ENCODE assay signal across 27 cellular contexts in genomic region chr17:60862482-60862881, GRCh38.
"Had no signal": no experiment of that assay in that cellular context is flagged by ENCODE, and none has a peak within 500 bp of the region (broad histone marks: within the 10 kb centered on the region; RNA-seq: fewer than 3 reads in every experiment).

No MANE protein-coding gene starts in this region.

- H3K4me3 ChIP-seq: left lung, lower lobe of right lung, pancreas, prostate gland, skin epidermis, suprapubic skin, thoracic aorta, tibial artery, upper lobe of right lung had no signal

- DNase-seq: hypothalamus; immature natural killer cell; kidney; left colon; lower lobe of right lung; mammary epithelial cell; mesenchymal stem cell; naive thymus-derived CD8-positive, alpha-beta T cell; nucleus accumbens; pancreas; posterior cingulate gyrus; retina; right cardiac atrium; stimulated activated CD4-positive, alpha-beta T cell treated with anti-CD3 and anti-CD28 coated beads, Interleukin-12 subunit alpha, Interleukin-12 subunit beta, amount 100 ng/mL, for 4 hours; stimulated activated CD4-positive, alpha-beta T cell treated with anti-CD3 and anti-CD28 coated beads, Interleukin-15, amount 100 ng/mL, for 24 hours; stimulated activated CD4-positive, alpha-beta T cell treated with anti-CD3 and anti-CD28 coated beads, Interleukin-2, amount 100 ng/mL, for 24 hours; stimulated activated CD4-positive, alpha-beta T cell treated with anti-CD3 and anti-CD28 coated beads, Interleukin-4, amount 100 ng/mL, for 24 hours; stimulated activated naive CD4-positive, alpha-beta T cell treated with Interleukin-2 at 50 U/mL for 16 hours; tibial artery; upper lobe of right lung had no signal

- ATAC-seq: left colon; left lung; lower lobe of right lung; naive thymus-derived CD8-positive, alpha-beta T cell; pancreas; right cardiac atrium; sciatic nerve; stimulated activated memory B cell treated with anti-CD40 and anti-IgM and Interleukin-4, amounts not matched to agents 10 μg/mL and 1 μg/mL and 100 μg/mL, for 72 hours; upper lobe of right lung had no signal

- H3K27ac ChIP-seq: left lung, lower lobe of right lung, pancreas, prostate gland, skin epidermis, suprapubic skin, thoracic aorta, tibial artery, upper lobe of right lung had no signal
